Comparison of ENCODE assay signal across 8 cellular contexts in genomic region chr19:35628264-35628564, GRCh38. TPM values are rescaled to one million over a fixed set of nuclear protein-coding genes. Genes with fewer than 3 reads are reported as not detected.
DNase-seq lines count a peak whose midpoint lies in the region; ATAC-seq and TF ChIP-seq lines count a peak whose summit lies in the region.

No MANE protein-coding gene starts in this region.

- H3K36me3 ChIP-seq in RWPE2 (ENCODE audit: low read depth) (peaks cover 36% of the 10 kb centered on the region), fibroblast of lung (ENCODE audit: control insufficient read depth, insufficient read depth, low read length) (peaks cover 8% of the 10 kb centered on the region)

- no peak for ATAC-seq in RWPE2 (ENCODE audit: low read depth)
- ATAC-seq in GM19395 (IDR thresholded peaks at IDR 0.05; ENCODE audit: unreplicated experiment) = no peak
- ATAC-seq in HG03280 (IDR thresholded peaks at IDR 0.05; ENCODE audit: unreplicated experiment) = no peak

- peak overlapping the region; percentile 92 for H3K4me2 ChIP-seq in fibroblast of lung (ENCODE audit: extremely low read depth, insufficient read depth, low read length)

- H2AFZ ChIP-seq in fibroblast of lung (ENCODE audit: low read length) = peak overlapping the region; percentile 74

- H3K27me3 ChIP-seq in RWPE2 (ENCODE audit: insufficient read depth, poor library complexity, severe bottlenecking) = no peaks in the 10 kb centered on the region
- no peaks in the 10 kb centered on the region for H3K27me3 ChIP-seq in fibroblast of lung (ENCODE audit: control insufficient read depth, insufficient read depth, low read length)

- DNase-seq in GM12865 (ENCODE audit: low read depth) (no peak), RWPE2 (ENCODE audit: low spot score) (no peak), fibroblast of lung (ENCODE audit: low read depth in 2 of 2) (no peak), retinal pigment epithelial cell (ENCODE audit: low read depth) (no peak), NCI-H748 (lab: John Stamatoyannopoulos, UW; ENCODE audit: unreplicated experiment) (no peak), NCI-H1694 treated with DMSO at 0.1 percent for 48 hours (lab: John Stamatoyannopoulos, UW) (no peak)

- no peaks in the 10 kb centered on the region for H4K20me1 ChIP-seq in fibroblast of lung (ENCODE audit: control insufficient read depth, extremely low read depth, insufficient read depth, low read length)

- H3K9ac ChIP-seq in fibroblast of lung (ENCODE audit: insufficient read depth, low read length) = peak overlapping the region; percentile 78

- H3K4me1 ChIP-seq in RWPE2 (ENCODE audit: insufficient read depth, poor library complexity, severe bottlenecking) = peaks cover 2% of the 10 kb centered on the region
- peaks cover 6% of the 10 kb centered on the region for H3K4me1 ChIP-seq in fibroblast of lung (ENCODE audit: control insufficient read depth, extremely low read depth, insufficient read depth, low read length)

- peaks cover 14% of the 10 kb centered on the region for H3K79me2 ChIP-seq in fibroblast of lung (ENCODE audit: control insufficient read depth, insufficient read depth, low read length)

- H3K27ac ChIP-seq in RWPE2 (ENCODE audit: poor library complexity, severe bottlenecking) (peak overlapping the region; percentile 52), fibroblast of lung (ENCODE audit: insufficient read depth, low read length) (peak overlapping the region; percentile 95)

- H3K4me3 ChIP-seq in GM12865 (ENCODE audit: low read depth, low read length) = peak overlapping the region; percentile 75
- peak overlapping the region; percentile 86 for H3K4me3 ChIP-seq in RWPE2 (ENCODE audit: severe bottlenecking)
- peak overlapping the region; percentile 75 to 100 (median 93) for H3K4me3 ChIP-seq in fibroblast of lung (replicated peaks in 1 of 4; ENCODE audit: control extremely low read depth in 1 of 4, insufficient read depth in 1 of 4, low read depth in 3 of 4, low read length in 4 of 4)
- peak overlapping the region; percentile 90 for H3K4me3 ChIP-seq in retinal pigment epithelial cell (ENCODE audit: low read length)

- TF ChIP-seq CTCF in GM12865 (IDR thresholded peaks at IDR 0.05; ENCODE audit: insufficient read depth, low read depth, low read length, missing control alignments) (no peak), RWPE2 (IDR thresholded peaks at IDR 0.05; ENCODE audit: poor library complexity, severe bottlenecking) (no peak), fibroblast of lung (conservative IDR thresholded peaks at IDR 0.05 in 1 of 2, IDR thresholded peaks at IDR 0.05 in 1 of 2; ENCODE audit: low read depth in 1 of 2, low read length in 2 of 2) (no peak), retinal pigment epithelial cell (conservative IDR thresholded peaks at IDR 0.05; ENCODE audit: low read depth, low read length) (no peak)

- H3K9me3 ChIP-seq in RWPE2 (ENCODE audit: severe bottlenecking) (no peaks in the 10 kb centered on the region), fibroblast of lung (ENCODE audit: control insufficient read depth, insufficient read depth, low read depth, low read length) (no peaks in the 10 kb centered on the region)

RNA-seq across cellular contexts. Expression of gene RBM42, which starts 0.6 kb away (rescaled TPM):
- 29.9 and 32.1 TPM in 2 replicates for total RNA-seq in fibroblast of lung
- polyA plus RNA-seq in fibroblast of lung = 32.9 and 43.0 TPM in 2 replicates
- 65.7 and 88.3 TPM in 2 replicates for polyA plus RNA-seq in fibroblast of lung (2012)
- polyA minus RNA-seq in fibroblast of lung (ENCODE audit: low replicate concordance) = 32.4 and 58.5 TPM in 2 replicates

RNA-seq across cellular contexts. Expression of gene ETV2, which starts 13.3 kb away (rescaled TPM):
- 0.50 and 0.51 TPM in 2 replicates for total RNA-seq in fibroblast of lung
- 0.12 and 0.18 TPM in 2 replicates for polyA plus RNA-seq in fibroblast of lung
- 1.1 and 2.1 TPM in 2 replicates for polyA plus RNA-seq in fibroblast of lung (2012)
- not detected in 2 replicates for polyA minus RNA-seq in fibroblast of lung (ENCODE audit: low replicate concordance)

RNA-seq across cellular contexts. Expression of gene HAUS5, which starts 15.7 kb away (rescaled TPM):
- total RNA-seq in fibroblast of lung = 3.9 and 4.0 TPM in 2 replicates
- polyA plus RNA-seq in fibroblast of lung = 2.5 and 4.7 TPM in 2 replicates
- polyA plus RNA-seq in fibroblast of lung (2012) = 5.4 and 9.3 TPM in 2 replicates
- polyA minus RNA-seq in fibroblast of lung (ENCODE audit: low replicate concordance) = 13.4 and 20.9 TPM in 2 replicates

RNA-seq across cellular contexts. Expression of gene COX6B1, which starts 19.9 kb away (rescaled TPM):
- 194 and 279 TPM in 2 replicates for total RNA-seq in fibroblast of lung
- polyA plus RNA-seq in fibroblast of lung = 382 and 499 TPM in 2 replicates
- 591 and 688 TPM in 2 replicates for polyA plus RNA-seq in fibroblast of lung (2012)
- polyA minus RNA-seq in fibroblast of lung (ENCODE audit: low replicate concordance) = 460 and 636 TPM in 2 replicates

RNA-seq across cellular contexts. Expression of gene UPK1A, which starts 38.1 kb away (rescaled TPM):
- total RNA-seq in fibroblast of lung = not detected in 2 replicates
- 0.06 and 0.27 TPM in 2 replicates for polyA plus RNA-seq in fibroblast of lung
- 0.13 and 0.30 TPM in 2 replicates for polyA plus RNA-seq in fibroblast of lung (2012)
- polyA minus RNA-seq in fibroblast of lung (ENCODE audit: low replicate concordance) = not detected in 2 replicates
